10 cellular contexts compared by ENCODE assay signal in genomic region chr17:75486951-75487350, GRCh38. TPM values are rescaled to one million over a fixed set of nuclear protein-coding genes. Genes with fewer than 3 reads are reported as not detected.
DNase-seq lines count a peak whose midpoint lies in the region; ATAC-seq and TF ChIP-seq lines count a peak whose summit lies in the region.
"Had no signal": no experiment of that assay in that cellular context is flagged by ENCODE, and none has a peak within 500 bp of the region (broad histone marks: within the 10 kb centered on the region; RNA-seq: fewer than 3 reads in every experiment).

No MANE protein-coding gene starts in this region.

- no peak overlapping the region for H3K4me3 ChIP-seq in heart left ventricle
- no peak overlapping the region for H3K4me3 ChIP-seq in right cardiac atrium (ENCODE audit: low read length)
- no peak overlapping the region for H3K4me3 ChIP-seq in lower lobe of right lung
- no peak overlapping the region for H3K4me3 ChIP-seq in upper lobe of left lung
- H3K4me3 ChIP-seq: mucosa of descending colon had no signal

- no peak overlapping the region for H3K4me3 Mint-ChIP-seq in activated CD4-positive, alpha-beta memory T cell treated with anti-CD3 and anti-CD28 coated beads, Interleukin-2, amount 10 ng/mL, durations not matched to agents 7 days and 5 days

- ATAC-seq in heart left ventricle (no peak), right cardiac atrium (no peak), lower lobe of right lung (no peak), upper lobe of left lung (ENCODE audit: low FRiP score in 2 of 2) (no peak), HG02884 (IDR thresholded peaks at IDR 0.05; ENCODE audit: unreplicated experiment) (no peak), HG03469 (IDR thresholded peaks at IDR 0.05; ENCODE audit: unreplicated experiment) (no peak), GM19035 (IDR thresholded peaks at IDR 0.05; ENCODE audit: unreplicated experiment) (no peak)

- WGBS in heart left ventricle, 4 donors, result 75 to 81% (median 78%) methylated on average over 5 of the region's 5 CpGs
- 77% methylated on average over 5 of the region's 5 CpGs for WGBS in right cardiac atrium
- WGBS in upper lobe of left lung, 2 donors, result 78 to 84% methylated on average over 5 of the region's 5 CpGs

- TF ChIP-seq POLR2A in heart left ventricle (IDR thresholded peaks at IDR 0.05) (no peak), upper lobe of left lung (IDR thresholded peaks at IDR 0.05) (no peak)

- H3K4me1 ChIP-seq in heart left ventricle (peaks cover 6 to 68% (median 52%) of the 10 kb centered on the region in 12 donors), right cardiac atrium (ENCODE audit: control insufficient read depth, insufficient read depth, low read length) (peaks cover 8% of the 10 kb centered on the region), lower lobe of right lung (peaks cover 57% of the 10 kb centered on the region), upper lobe of left lung (peaks cover 40 to 73% (median 53%) of the 10 kb centered on the region in 4 donors)

- DNase-seq in heart left ventricle (peak in 1 of 5 donors; percentile 30), right cardiac atrium (no peak), lower lobe of right lung (no peak), upper lobe of left lung (no peak)
- no peak for DNase-seq in activated CD4-positive, alpha-beta memory T cell treated with anti-CD3 and anti-CD28 coated beads, Interleukin-2, amount 10 ng/mL, durations not matched to agents 7 days and 5 days
- DNase-seq: NCI-H2227 treated with DMSO at 0.1 percent for 48 hours had no signal

- H3K27ac ChIP-seq in heart left ventricle (peak overlapping the region in 9 of 12 donors; percentile 36 to 89 (median 51)), right cardiac atrium (ENCODE audit: low read length) (no peak overlapping the region), lower lobe of right lung (peak overlapping the region; percentile 69), upper lobe of left lung (peak overlapping the region; percentile 69 to 87 (median 72))

- H3K4me1 Mint-ChIP-seq in activated CD4-positive, alpha-beta memory T cell treated with anti-CD3 and anti-CD28 coated beads, Interleukin-2, amount 10 ng/mL, durations not matched to agents 7 days and 5 days, result peaks cover 23% of the 10 kb centered on the region

- POLR2A ChIA-PET in activated CD4-positive, alpha-beta memory T cell treated with anti-CD3 and anti-CD28 coated beads, Interleukin-2, amount 10 ng/mL, durations not matched to agents 7 days and 5 days (lab: Charles Lee), result interaction anchor here (0.7 to 2.2 kb wide), 7 partner anchors 16 to 267 kb away, joined by 3 to 10 read pairs (median 4); partner anchors contain the start of gene TMEM94

- H3K27me3 ChIP-seq in heart left ventricle, result no peaks in the 10 kb centered on the region
- H3K27me3 ChIP-seq in right cardiac atrium (ENCODE audit: control insufficient read depth, insufficient read depth), result no peaks in the 10 kb centered on the region
- no peaks in the 10 kb centered on the region for H3K27me3 ChIP-seq in lower lobe of right lung (ENCODE audit: low read depth)
- no peaks in the 10 kb centered on the region for H3K27me3 ChIP-seq in upper lobe of left lung

- H3K9me3 ChIP-seq in heart left ventricle (no peaks in the 10 kb centered on the region), right cardiac atrium (ENCODE audit: control insufficient read depth, low read length) (no peaks in the 10 kb centered on the region), lower lobe of right lung (no peaks in the 10 kb centered on the region), upper lobe of left lung (no peaks in the 10 kb centered on the region)
- H3K9me3 ChIP-seq: mucosa of descending colon had no signal

- H3K9me3 Mint-ChIP-seq in activated CD4-positive, alpha-beta memory T cell treated with anti-CD3 and anti-CD28 coated beads, Interleukin-2, amount 10 ng/mL, durations not matched to agents 7 days and 5 days, result no peaks in the 10 kb centered on the region

- H3K36me3 ChIP-seq in heart left ventricle, result peaks cover 0 to 28% (median 12%) of the 10 kb centered on the region in 9 donors
- H3K36me3 ChIP-seq in lower lobe of right lung, result peaks cover 19% of the 10 kb centered on the region
- H3K36me3 ChIP-seq in upper lobe of left lung, result peaks cover 0 to 18% (median 11%) of the 10 kb centered on the region in 4 donors

- CTCF ChIA-PET in activated CD4-positive, alpha-beta memory T cell treated with anti-CD3 and anti-CD28 coated beads, Interleukin-2, amount 10 ng/mL, durations not matched to agents 7 days and 5 days (lab: Charles Lee), result interaction anchor here (1.0 to 2.2 kb wide), 6 partner anchors 12 to 115 kb away, joined by 4 to 14 read pairs (median 4); partner anchors contain the start of gene TMEM94

- peak overlapping the region; percentile 87 for H3K27ac Mint-ChIP-seq in activated CD4-positive, alpha-beta memory T cell treated with anti-CD3 and anti-CD28 coated beads, Interleukin-2, amount 10 ng/mL, durations not matched to agents 7 days and 5 days

- TF ChIP-seq EP300 in upper lobe of left lung (IDR thresholded peaks at IDR 0.05), result no peak

- TF ChIP-seq CTCF in heart left ventricle (IDR thresholded peaks at IDR 0.05) (no peak), lower lobe of right lung (IDR thresholded peaks at IDR 0.05) (no peak), upper lobe of left lung (IDR thresholded peaks at IDR 0.05) (no peak)

- H3K36me3 Mint-ChIP-seq in activated CD4-positive, alpha-beta memory T cell treated with anti-CD3 and anti-CD28 coated beads, Interleukin-2, amount 10 ng/mL, durations not matched to agents 7 days and 5 days (ENCODE audit: low read depth), result peaks cover 8% of the 10 kb centered on the region

- intact Hi-C loops in heart left ventricle (cut with DNase I), result no loop called here
- intact Hi-C loops in right cardiac atrium (cut with DNase I), result no loop called here
- intact Hi-C loops in lower lobe of right lung (cut with DNase I), result no loop called here

- H3K27me3 Mint-ChIP-seq in activated CD4-positive, alpha-beta memory T cell treated with anti-CD3 and anti-CD28 coated beads, Interleukin-2, amount 10 ng/mL, durations not matched to agents 7 days and 5 days, result no peaks in the 10 kb centered on the region

RNA-seq across cellular contexts. Expression of gene CASKIN2, which starts 28.4 kb away (rescaled TPM):
- 10 to 100 TPM; 27.1 to 51.2 (median 39.3) TPM for total RNA-seq in heart left ventricle
- polyA plus RNA-seq in heart left ventricle, result 10 to 100 TPM; 19.5 to 23.2 TPM
- total RNA-seq in right cardiac atrium, result 10 to 100 TPM; 38.0 to 50.4 (median 46.4) TPM
- polyA plus RNA-seq in right cardiac atrium, result 25.9 TPM
- 1 to 10 TPM; 1.5 to 1.9 TPM for total RNA-seq in activated CD4-positive, alpha-beta memory T cell treated with anti-CD3 and anti-CD28 coated beads, Interleukin-2, amount 10 ng/mL, durations not matched to agents 7 days and 5 days
- total RNA-seq in lower lobe of right lung, result 68.8 TPM
- total RNA-seq in upper lobe of left lung, result 100 to 1,000 TPM in 1 of 6 donors, 10 to 100 TPM in 5; 24.1 to 113 (median 48.5) TPM

RNA-seq across cellular contexts. Expression of gene TSEN54, which starts 29.4 kb away (rescaled TPM):
- 10 to 100 TPM in 2 of 9 donors, 1 to 10 TPM in 7; 4.0 to 11.6 (median 7.1) TPM for total RNA-seq in heart left ventricle
- polyA plus RNA-seq in heart left ventricle, result 10 to 100 TPM in 1 of 2 donors, 1 to 10 TPM in 1; 9.4 to 12.4 TPM
- 1 to 10 TPM; 5.9 to 7.1 (median 6.8) TPM for total RNA-seq in right cardiac atrium
- 9.6 TPM for polyA plus RNA-seq in right cardiac atrium
- total RNA-seq in activated CD4-positive, alpha-beta memory T cell treated with anti-CD3 and anti-CD28 coated beads, Interleukin-2, amount 10 ng/mL, durations not matched to agents 7 days and 5 days, result 10 to 100 TPM; 55.6 to 60.5 TPM
- 20.4 TPM for total RNA-seq in lower lobe of right lung
- total RNA-seq in upper lobe of left lung, result 100 to 1,000 TPM in 2 of 6 donors, 10 to 100 TPM in 4; 19.5 to 125 (median 31.3) TPM

RNA-seq across cellular contexts. Expression of gene TMEM94, which starts 30.5 kb away (rescaled TPM):
- total RNA-seq in heart left ventricle, result 100 to 1,000 TPM in 1 of 9 donors, 10 to 100 TPM in 8; 35.7 to 130 (median 52.7) TPM
- 10 to 100 TPM; 34.1 to 35.0 TPM for polyA plus RNA-seq in heart left ventricle
- 10 to 100 TPM; 40.3 to 54.6 (median 50.3) TPM for total RNA-seq in right cardiac atrium
- 41.0 TPM for polyA plus RNA-seq in right cardiac atrium
- 10 to 100 TPM; 76.4 to 81.9 TPM for total RNA-seq in activated CD4-positive, alpha-beta memory T cell treated with anti-CD3 and anti-CD28 coated beads, Interleukin-2, amount 10 ng/mL, durations not matched to agents 7 days and 5 days
- total RNA-seq in lower lobe of right lung, result 89.5 TPM
- 100 to 1,000 TPM in 2 of 6 donors, 10 to 100 TPM in 4; 62.3 to 320 (median 90.5) TPM for total RNA-seq in upper lobe of left lung

RNA-seq across cellular contexts. Expression of gene LLGL2, which starts 38.5 kb away (rescaled TPM):
- 1 to 10 TPM; 1.8 to 5.9 (median 3.4) TPM for total RNA-seq in heart left ventricle
- 1 to 10 TPM; 6.6 to 8.1 TPM for polyA plus RNA-seq in heart left ventricle
- 10 to 100 TPM in 1 of 4 donors, 1 to 10 TPM in 3; 5.7 to 10.4 (median 7.6) TPM for total RNA-seq in right cardiac atrium
- 8.6 TPM for polyA plus RNA-seq in right cardiac atrium
- total RNA-seq in activated CD4-positive, alpha-beta memory T cell treated with anti-CD3 and anti-CD28 coated beads, Interleukin-2, amount 10 ng/mL, durations not matched to agents 7 days and 5 days, result 10 to 100 TPM; 25.9 to 27.8 TPM
- total RNA-seq in lower lobe of right lung, result 111 TPM
- 100 to 1,000 TPM; 113 to 256 (median 175) TPM for total RNA-seq in upper lobe of left lung

Comparison
In these comparisons a context has a peak if more than half of its experiments do, and no peak if none do; other contexts are left out.
1. RNA of gene CASKIN2, which starts 28.4 kb away (total RNA-seq): 68.8 TPM in lower lobe of right lung (single experiment), 24.1 to 113 TPM in upper lobe of left lung, 38.0 to 50.4 TPM in right cardiac atrium and 27.1 to 51.2 TPM in heart left ventricle; 1.5 to 1.9 TPM in activated CD4-positive, alpha-beta memory T cell treated with anti-CD3 and anti-CD28 coated beads, Interleukin-2, amount 10 ng/mL, durations not matched to agents 7 days and 5 days; every median in the first group is over 4 times any median in the second.